8 cellular contexts compared by ENCODE assay signal in genomic region chrX:13101439-13102139, GRCh38. TPM values are rescaled to one million over a fixed set of nuclear protein-coding genes. Genes with fewer than 3 reads are reported as not detected.
DNase-seq lines count a peak whose midpoint lies in the region; FAIRE-seq and TF ChIP-seq lines count a peak whose summit lies in the region.

No MANE protein-coding gene starts in this region.

- BruUV-seq in Caco-2 (replicated peaks; lab: Mats Ljungman, UMichigan): no TSS peak

- no peak overlapping the region for H3K9ac ChIP-seq in endodermal cell (ENCODE audit: extremely low read depth, low read length, poor library complexity, severe bottlenecking)

- TF ChIP-seq POLR2A in GM12891 (IDR thresholded peaks at IDR 0.05; ENCODE audit: low read depth, low read length): no peak

- 83% methylated on average over 8 of the region's 9 CpGs; no CpG with 5 or more reads in 1 of the 2 experiments for WGBS in endodermal cell (ENCODE audit: insufficient coverage in 1 of 2, insufficient read length in 1 of 2), 2 experiments

- H3K27me3 Mint-ChIP-seq in Caco-2 (ENCODE audit: insufficient read depth, unreplicated experiment) (no peaks in the 10 kb centered on the region), endodermal cell (ENCODE audit: insufficient read depth) (no peaks in the 10 kb centered on the region)
- H3K27me3 Mint-ChIP-seq in activated naive CD4-positive, alpha-beta T cell treated with anti-CD3 and anti-CD28 coated beads, Interleukin-2, amount 10 ng/mL, durations not matched to agents 7 days and 5 days: no peaks in the 10 kb centered on the region

- intact Hi-C loops in Caco-2 (cut with micrococcal nuclease; ENCODE audit: unreplicated experiment): loop anchor here (5.0 kb wide), 1 partner anchor 74 kb away; no protein-coding TSS in a partner anchor

- H3K4me1 ChIP-seq in Caco-2 (peaks cover 14% of the 10 kb centered on the region), right atrium auricular region (peaks cover 0 to 28% of the 10 kb centered on the region in 2 donors), endodermal cell (ENCODE audit: control insufficient read depth, insufficient read depth, low read length) (no peaks in the 10 kb centered on the region)

- H3K27ac Mint-ChIP-seq in Caco-2 (ENCODE audit: unreplicated experiment) (peak overlapping the region; percentile 61), endodermal cell (no peak overlapping the region)
- H3K27ac Mint-ChIP-seq in activated naive CD4-positive, alpha-beta T cell treated with anti-CD3 and anti-CD28 coated beads, Interleukin-2, amount 10 ng/mL, durations not matched to agents 7 days and 5 days: peak overlapping the region; percentile 68

- H3K9me3 ChIP-seq in Caco-2 (no peaks in the 10 kb centered on the region), right atrium auricular region (no peaks in the 10 kb centered on the region), endodermal cell (ENCODE audit: control insufficient read depth, low read length) (no peaks in the 10 kb centered on the region)

- H3K36me3 ChIP-seq in Caco-2 (ENCODE audit: control insufficient read depth, insufficient read depth, low read length) (no peaks in the 10 kb centered on the region), right atrium auricular region (no peaks in the 10 kb centered on the region), endodermal cell (ENCODE audit: control insufficient read depth, insufficient read depth, low read length) (no peaks in the 10 kb centered on the region)

- no peaks in the 10 kb centered on the region for H3K9me3 Mint-ChIP-seq in Caco-2 (ENCODE audit: unreplicated experiment)
- H3K9me3 Mint-ChIP-seq in activated naive CD4-positive, alpha-beta T cell treated with anti-CD3 and anti-CD28 coated beads, Interleukin-2, amount 10 ng/mL, durations not matched to agents 7 days and 5 days: peaks cover 3% of the 10 kb centered on the region
- H3K9me3 Mint-ChIP-seq in endodermal cell: peaks cover 59% of the 10 kb centered on the region

- DNase-seq in Caco-2 (peak; percentile 21 to 50), NCI-H2227 treated with DMSO at 0.1 percent for 48 hours (lab: John Stamatoyannopoulos, UW) (peak; percentile 27), right atrium auricular region (ENCODE audit: low spot score) (peak; percentile 83), NCI-H2081 treated with DMSO at 0.1 percent for 48 hours (lab: John Stamatoyannopoulos, UW) (no peak), GM12891 (ENCODE audit: insufficient read length, low spot score) (no peak), endodermal cell (no peak)
- peak; percentile 57 for DNase-seq in activated naive CD4-positive, alpha-beta T cell treated with anti-CD3 and anti-CD28 coated beads, Interleukin-2, amount 10 ng/mL, durations not matched to agents 7 days and 5 days
- peak; percentile 48 to 49 for DNase-seq in stimulated activated CD4-positive, alpha-beta T cell treated with anti-CD3 and anti-CD28 coated beads, Interleukin-2, amount 100 ng/mL, for 24 hours

- H3K4me1 Mint-ChIP-seq in Caco-2 (ENCODE audit: low read depth, unreplicated experiment) (peaks cover 9% of the 10 kb centered on the region), endodermal cell (peaks cover 7% of the 10 kb centered on the region)
- H3K4me1 Mint-ChIP-seq in activated naive CD4-positive, alpha-beta T cell treated with anti-CD3 and anti-CD28 coated beads, Interleukin-2, amount 10 ng/mL, durations not matched to agents 7 days and 5 days: peaks cover 55% of the 10 kb centered on the region

- H3K4me3 ChIP-seq in Caco-2 (ENCODE audit: low read depth, low read length) (no peak overlapping the region), right atrium auricular region (no peak overlapping the region), endodermal cell (ENCODE audit: low read length) (no peak overlapping the region)

- H3K27me3 ChIP-seq in Caco-2 (replicated peaks; ENCODE audit: control insufficient read depth, insufficient read depth, low read length): no peaks in the 10 kb centered on the region
- H3K27me3 ChIP-seq in right atrium auricular region: no peaks in the 10 kb centered on the region
- no peaks in the 10 kb centered on the region for H3K27me3 ChIP-seq in endodermal cell (ENCODE audit: control insufficient read depth, insufficient read depth, low read length, poor library complexity, severe bottlenecking)

- H3K27ac ChIP-seq in right atrium auricular region (peak overlapping the region; percentile 37 to 49), endodermal cell (ENCODE audit: low read depth, low read length) (no peak overlapping the region)

- no peaks in the 10 kb centered on the region for H3K36me3 Mint-ChIP-seq in Caco-2 (ENCODE audit: insufficient read depth, unreplicated experiment)
- H3K36me3 Mint-ChIP-seq in activated naive CD4-positive, alpha-beta T cell treated with anti-CD3 and anti-CD28 coated beads, Interleukin-2, amount 10 ng/mL, durations not matched to agents 7 days and 5 days: peaks cover 19% of the 10 kb centered on the region
- no peaks in the 10 kb centered on the region for H3K36me3 Mint-ChIP-seq in endodermal cell (ENCODE audit: low read depth)

- H3K4me3 Mint-ChIP-seq in Caco-2 (ENCODE audit: unreplicated experiment) (peak overlapping the region; percentile 47), endodermal cell (no peak overlapping the region)
- no peak overlapping the region for H3K4me3 Mint-ChIP-seq in activated naive CD4-positive, alpha-beta T cell treated with anti-CD3 and anti-CD28 coated beads, Interleukin-2, amount 10 ng/mL, durations not matched to agents 7 days and 5 days

- POLR2A ChIA-PET in Caco-2 (lab: Charles Lee): no interaction called here

- CTCF ChIA-PET in Caco-2 (lab: Charles Lee): no interaction called here
- CTCF ChIA-PET in activated naive CD4-positive, alpha-beta T cell treated with anti-CD3 and anti-CD28 coated beads, Interleukin-2, amount 10 ng/mL, durations not matched to agents 7 days and 5 days (lab: Charles Lee): interaction anchor here (0.8 kb wide), 1 partner anchor 11 kb away, joined by 3 read pairs; no protein-coding TSS in a partner anchor

- no peak for FAIRE-seq in GM12891 (lab: Jason Lieb, UNC)

- TF ChIP-seq CTCF in Caco-2 (IDR thresholded peaks at IDR 0.05; ENCODE audit: insufficient read depth in 1 of 2, low read depth in 1 of 2, low read length in 1 of 2, severe bottlenecking in 1 of 2, unreplicated experiment in 1 of 2) (no peak), right atrium auricular region (IDR thresholded peaks at IDR 0.05) (no peak), endodermal cell (conservative IDR thresholded peaks at IDR 0.05) (no peak)

TF ChIP-seq in GM12891, 5 proteins besides CTCF, POLR2A, EP300 and RAD21:
- TF ChIP-seq TAF1 (IDR thresholded peaks at IDR 0.05; ENCODE audit: low read depth, low read length) (no peak), POLR2AphosphoS5 (IDR thresholded peaks at IDR 0.05; ENCODE audit: low read depth, low read length) (no peak), PAX5 (IDR thresholded peaks at IDR 0.05; ENCODE audit: insufficient read depth, low read length, severe bottlenecking) (no peak), SPI1 (IDR thresholded peaks at IDR 0.05; ENCODE audit: low read depth, low read length) (no peak)
TF ChIP-seq in GM12891: peak in this region for 0.

RNA-seq across cellular contexts. Expression of gene FAM9C, which starts 57.2 kb away (rescaled TPM):
- not detected in 2 replicates for total RNA-seq in Caco-2 (2022)
- not detected for total RNA-seq in right atrium auricular region
- polyA plus RNA-seq in GM12891 (2012; ENCODE audit: low read depth, missing spikeins): not detected
- not detected for total RNA-seq in endodermal cell
- polyA plus RNA-seq in endodermal cell (2013, experiment 1 of 2): not detected
- polyA plus RNA-seq in endodermal cell (2013, experiment 2 of 2): not detected

Comparison
In these comparisons a context has a peak if more than half of its experiments do, and no peak if none do; other contexts are left out.
1. DNase-seq: peak in Caco-2 (2 of 2), NCI-H2227 treated with DMSO at 0.1 percent for 48 hours (single experiment), activated naive CD4-positive, alpha-beta T cell treated with anti-CD3 and anti-CD28 coated beads, Interleukin-2, amount 10 ng/mL, durations not matched to agents 7 days and 5 days (single experiment), right atrium auricular region (single experiment) and stimulated activated CD4-positive, alpha-beta T cell treated with anti-CD3 and anti-CD28 coated beads, Interleukin-2, amount 100 ng/mL, for 24 hours (2 of 2); none in NCI-H2081 treated with DMSO at 0.1 percent for 48 hours (single experiment), GM12891 (single experiment) and endodermal cell (single experiment).